In genomic region chr19:40543029-40543597, GRCh38 we compare ENCODE assay signal across 22 cellular contexts.
"Had no signal": no experiment of that assay in that cellular context is flagged by ENCODE, and none has a peak within 500 bp of the region (broad histone marks: within the 10 kb centered on the region; RNA-seq: fewer than 3 reads in every experiment).

No MANE protein-coding gene starts in this region.

- H3K27ac Mint-ChIP-seq: activated CD4-positive, alpha-beta T cell treated with anti-CD3 and anti-CD28 coated beads for 36 hours; activated CD4-positive, alpha-beta T cell treated with anti-CD3 and anti-CD28 coated beads, Interleukin-2, amount 10 ng/mL, durations not matched to agents 7 days and 5 days; activated CD8-positive, alpha-beta T cell treated with anti-CD3 and anti-CD28 coated beads, Interleukin-2, amount 10 ng/mL, durations not matched to agents 7 days and 5 days; activated naive CD4-positive, alpha-beta T cell treated with anti-CD3 and anti-CD28 coated beads for 36 hours; activated naive CD8-positive, alpha-beta T cell; activated naive CD8-positive, alpha-beta T cell treated with anti-CD3 and anti-CD28 coated beads, Interleukin-2, amount 50 U/mL, for 24 hours; activated T-cell treated with anti-CD3 and anti-CD28 coated beads, Interleukin-2, amount 50 U/mL, for 24 hours; activated T-helper 2 cell treated with anti-CD3 and anti-CD28 coated beads, Interferon-gamma antibody, Interleukin-2, Interleukin-4, amounts not matched to agents 10 μg/mL and 5 μg/mL and 100 μg/mL, durations not matched to agents 14 hours and 24 hours and 36 hours had no signal

- ATAC-seq: activated CD4-positive, alpha-beta T cell treated with anti-CD3 and anti-CD28 coated beads for 36 hours; activated CD4-positive, CD25-positive, alpha-beta regulatory T cell treated with anti-CD3 and anti-CD28 coated beads, Interleukin-2, amount 50 U/mL, for 24 hours; activated CD8-positive, alpha-beta T cell treated with anti-CD3 and anti-CD28 coated beads, Interleukin-2, amount 10 ng/mL, durations not matched to agents 7 days and 5 days; activated naive CD8-positive, alpha-beta T cell treated with anti-CD3 and anti-CD28 coated beads, Interleukin-2, amount 50 U/mL, for 24 hours had no signal

- H3K4me3 ChIP-seq: PC-9 had no signal

- H3K27ac ChIP-seq: PC-9 had no signal

- H3K36me3 Mint-ChIP-seq: activated naive CD8-positive, alpha-beta T cell had no signal

- DNase-seq: activated CD4-positive, alpha-beta T cell treated with anti-CD3 and anti-CD28 coated beads for 36 hours; activated CD4-positive, alpha-beta T cell treated with anti-CD3 and anti-CD28 coated beads, Interleukin-2, amount 10 ng/mL, durations not matched to agents 7 days and 5 days; activated CD4-positive, alpha-beta T cell treated with anti-CD3 and anti-CD28 coated beads, Interleukin-2, amount 50 U/mL, for 48 hours; activated CD8-positive, alpha-beta T cell treated with anti-CD3 and anti-CD28 coated beads, Interleukin-2, amount 10 ng/mL, durations not matched to agents 7 days and 5 days; activated gamma-delta T cell treated with Interleukin-2 at 50 U/mL for 16 hours; activated naive CD4-positive, alpha-beta T cell treated with anti-CD3 and anti-CD28 coated beads for 36 hours; activated naive CD8-positive, alpha-beta T cell treated with anti-CD3 and anti-CD28 coated beads, Interleukin-2, amount 50 U/mL, for 24 hours; activated T-cell treated with anti-CD3 and anti-CD28 coated beads, Interleukin-2, amount 50 U/mL, for 24 hours; KG1; NCI-H1417; NCI-H146; NCI-H187; NCI-H2029 treated with DMSO at 0.1 percent for 48 hours; NCI-H2107; NCI-H226; NK-92 treated with Interleukin-12 subunit alpha and Interleukin-12 subunit beta, amount 100 ng/mL, for 24 hours; PC-9; SIG-M5; T1000 had no signal

- H3K9me3 Mint-ChIP-seq: activated naive CD8-positive, alpha-beta T cell treated with anti-CD3 and anti-CD28 coated beads, Interleukin-2, amount 50 U/mL, for 24 hours had no signal
